In the genomic region with DNA sequence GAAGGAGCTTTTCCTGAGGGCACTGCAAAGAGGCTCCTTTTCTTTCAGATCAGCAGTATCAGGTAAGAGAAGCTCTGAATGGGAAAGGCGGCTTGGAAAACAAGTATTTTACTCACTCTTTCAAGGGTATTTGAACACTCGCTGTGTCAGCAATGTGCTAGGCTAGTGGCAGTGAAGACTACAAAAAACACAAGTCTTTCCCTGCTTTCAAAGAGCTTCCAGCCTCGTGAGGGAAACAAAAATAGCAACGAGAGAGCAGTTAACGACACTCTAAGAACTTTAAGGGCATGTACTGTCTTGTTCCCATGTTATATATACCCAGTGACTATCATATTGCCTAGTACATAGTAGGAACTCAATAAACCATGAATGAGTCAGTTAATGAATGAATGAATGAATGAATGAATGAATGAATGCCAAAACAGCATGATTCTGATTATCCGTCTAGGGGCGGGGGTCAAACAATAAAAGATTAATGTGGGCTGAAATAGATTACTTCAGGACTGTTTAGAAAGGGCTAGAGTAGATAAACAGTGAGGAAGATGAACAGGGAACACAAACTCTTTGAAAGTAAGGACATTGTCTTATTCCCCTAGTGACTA, we compare ENCODE assay signal across 8 cellular contexts. TPM values are rescaled to one million over a fixed set of nuclear protein-coding genes. Genes with fewer than 3 reads are reported as not detected.
DNase-seq lines count a peak whose midpoint lies in the region; ATAC-seq and TF ChIP-seq lines count a peak whose summit lies in the region.

No MANE protein-coding gene starts in this region.

- no peak for ATAC-seq in activated CD8-positive, alpha-beta memory T cell treated with anti-CD3 and anti-CD28 coated beads, Interleukin-2, amount 10 ng/mL, durations not matched to agents 7 days and 5 days
- ATAC-seq in activated naive CD4-positive, alpha-beta T cell treated with anti-CD3 and anti-CD28 coated beads, Interleukin-2, amount 50 U/mL, for 72 hours, result no peak

- peaks cover 0 to 12% (median 2%) of the 10 kb centered on the region in 4 donors for H3K4me1 ChIP-seq in tibial nerve

- H3K36me3 Mint-ChIP-seq in activated CD8-positive, alpha-beta memory T cell treated with anti-CD3 and anti-CD28 coated beads, Interleukin-2, amount 10 ng/mL, durations not matched to agents 7 days and 5 days, result no peaks in the 10 kb centered on the region
- no peaks in the 10 kb centered on the region for H3K36me3 Mint-ChIP-seq in activated naive CD4-positive, alpha-beta T cell treated with anti-CD3 and anti-CD28 coated beads, Interleukin-2, amount 50 U/mL, for 72 hours
- no peaks in the 10 kb centered on the region for H3K36me3 Mint-ChIP-seq in immature natural killer cell

- H3K9me3 ChIP-seq in tibial nerve, result no peaks in the 10 kb centered on the region

- peak overlapping the region; percentile 78 for H3K4me3 Mint-ChIP-seq in activated CD8-positive, alpha-beta memory T cell treated with anti-CD3 and anti-CD28 coated beads, Interleukin-2, amount 10 ng/mL, durations not matched to agents 7 days and 5 days
- peak overlapping the region; percentile 76 to 89 (median 84) for H3K4me3 Mint-ChIP-seq in immature natural killer cell

- TF ChIP-seq CTCF in tibial nerve (IDR thresholded peaks at IDR 0.05), result no peak

- DNase-seq in activated CD8-positive, alpha-beta memory T cell treated with anti-CD3 and anti-CD28 coated beads, Interleukin-2, amount 10 ng/mL, durations not matched to agents 7 days and 5 days, result no peak
- DNase-seq in activated CD8-positive, alpha-beta memory T cell treated with anti-CD3 and anti-CD28 coated beads for 24 hours, result no peak
- no peak for DNase-seq in activated naive CD4-positive, alpha-beta T cell treated with anti-CD3 and anti-CD28 coated beads, Interleukin-2, amount 50 U/mL, for 72 hours (ENCODE audit: low spot score in 2 of 2)
- no peak for DNase-seq in immature natural killer cell
- no peak for DNase-seq in tibial nerve (ENCODE audit: low spot score in 2 of 2)
- DNase-seq in NCI-H187 treated with DMSO at 0.1 percent for 48 hours (lab: John Stamatoyannopoulos, UW), result no peak
- DNase-seq in stimulated activated CD4-positive, alpha-beta T cell treated with anti-CD3 and anti-CD28 coated beads, Interleukin-1b, Interleukin-23, amount 100 ng/mL, for 48 hours, result no peak
- DNase-seq in NCI-H1417 treated with DMSO at 0.1 percent for 48 hours (lab: John Stamatoyannopoulos, UW), result no peak

- H3K4me1 Mint-ChIP-seq in activated CD8-positive, alpha-beta memory T cell treated with anti-CD3 and anti-CD28 coated beads, Interleukin-2, amount 10 ng/mL, durations not matched to agents 7 days and 5 days, result peaks cover 16% of the 10 kb centered on the region
- peaks cover 12 to 16% of the 10 kb centered on the region in 2 donors for H3K4me1 Mint-ChIP-seq in immature natural killer cell

- no peaks in the 10 kb centered on the region for H3K27me3 ChIP-seq in tibial nerve

- no peaks in the 10 kb centered on the region for H3K9me3 Mint-ChIP-seq in activated CD8-positive, alpha-beta memory T cell treated with anti-CD3 and anti-CD28 coated beads, Interleukin-2, amount 10 ng/mL, durations not matched to agents 7 days and 5 days (ENCODE audit: low read depth)
- no peaks in the 10 kb centered on the region for H3K9me3 Mint-ChIP-seq in activated naive CD4-positive, alpha-beta T cell treated with anti-CD3 and anti-CD28 coated beads, Interleukin-2, amount 50 U/mL, for 72 hours
- peaks cover 0 to 1% (median 0%) of the 10 kb centered on the region in 6 donors for H3K9me3 Mint-ChIP-seq in immature natural killer cell

- no peak for TF ChIP-seq POLR2A in tibial nerve (IDR thresholded peaks at IDR 0.05)

- peak overlapping the region; percentile 20 for H3K27ac Mint-ChIP-seq in activated CD8-positive, alpha-beta memory T cell treated with anti-CD3 and anti-CD28 coated beads, Interleukin-2, amount 10 ng/mL, durations not matched to agents 7 days and 5 days
- H3K27ac Mint-ChIP-seq in activated naive CD4-positive, alpha-beta T cell treated with anti-CD3 and anti-CD28 coated beads, Interleukin-2, amount 50 U/mL, for 72 hours, result peak overlapping the region; percentile 65 to 86
- peak overlapping the region in 3 of 6 donors; percentile 25 to 92 (median 84) for H3K27ac Mint-ChIP-seq in immature natural killer cell

- H3K27me3 Mint-ChIP-seq in activated CD8-positive, alpha-beta memory T cell treated with anti-CD3 and anti-CD28 coated beads, Interleukin-2, amount 10 ng/mL, durations not matched to agents 7 days and 5 days, result peaks cover 4% of the 10 kb centered on the region
- H3K27me3 Mint-ChIP-seq in immature natural killer cell (ENCODE audit: low read depth in 3 of 3), result peaks cover 4 to 13% (median 7%) of the 10 kb centered on the region in 3 donors

- peak overlapping the region; percentile 22 to 58 (median 50) for H3K4me3 ChIP-seq in tibial nerve

- H3K27ac ChIP-seq in tibial nerve, result peak overlapping the region in 1 of 4 donors; percentile 46

- 30 to 34% methylated on average over 7 of the region's 7 CpGs for WGBS in tibial nerve, 2 donors

- CTCF ChIA-PET in activated CD8-positive, alpha-beta memory T cell treated with anti-CD3 and anti-CD28 coated beads, Interleukin-2, amount 10 ng/mL, durations not matched to agents 7 days and 5 days (lab: Charles Lee), result interaction anchor here (1.0 to 1.7 kb wide), 3 partner anchors 118 to 197 kb away, joined by 4 to 11 read pairs (median 8); partner anchors contain the start of gene C1orf52

- no peaks in the 10 kb centered on the region for H3K36me3 ChIP-seq in tibial nerve

- no peak for TF ChIP-seq EP300 in tibial nerve (IDR thresholded peaks at IDR 0.05)

RNA-seq across cellular contexts. Expression of gene MCOLN3, which starts 14.2 kb away (rescaled TPM):
- 1 to 10 TPM; 1.1 to 2.2 TPM for total RNA-seq in activated CD8-positive, alpha-beta memory T cell treated with anti-CD3 and anti-CD28 coated beads, Interleukin-2, amount 10 ng/mL, durations not matched to agents 7 days and 5 days
- under 1 TPM; 0.16 to 0.27 TPM for total RNA-seq in activated naive CD4-positive, alpha-beta T cell treated with anti-CD3 and anti-CD28 coated beads, Interleukin-2, amount 50 U/mL, for 72 hours
- not detected for polyA plus RNA-seq in immature natural killer cell
- total RNA-seq in tibial nerve, result 10 to 100 TPM in 2 of 4 donors, 1 to 10 TPM in 2; 6.5 to 12.9 (median 8.6) TPM
